9 cellular contexts compared by ENCODE assay signal in genomic region chr6:61809004-61809595, GRCh38.
DNase-seq lines count a peak whose midpoint lies in the region; ATAC-seq and TF ChIP-seq lines count a peak whose summit lies in the region.
"Had no signal": no experiment of that assay in that cellular context is flagged by ENCODE, and none has a peak within 500 bp of the region (broad histone marks: within the 10 kb centered on the region; RNA-seq: fewer than 3 reads in every experiment).

No MANE protein-coding gene starts in this region.

- no peak overlapping the region for H3K4me3 Mint-ChIP-seq in osteocyte (ENCODE audit: unreplicated experiment)
- no peak overlapping the region for H3K4me3 Mint-ChIP-seq in CD4-positive, alpha-beta T cell

- no peak overlapping the region for H3K27ac Mint-ChIP-seq in osteocyte (ENCODE audit: unreplicated experiment)
- no peak overlapping the region for H3K27ac Mint-ChIP-seq in CD4-positive, alpha-beta T cell

- H3K27ac ChIP-seq in CD4-positive, alpha-beta T cell (ENCODE audit: low read depth, low read length) = no peak overlapping the region
- H3K27ac ChIP-seq: SJSA1 had no signal

- H3K27me3 Mint-ChIP-seq in osteocyte (ENCODE audit: unreplicated experiment) = no peaks in the 10 kb centered on the region
- no peaks in the 10 kb centered on the region for H3K27me3 Mint-ChIP-seq in CD4-positive, alpha-beta T cell

- ATAC-seq in HG02642 (IDR thresholded peaks at IDR 0.05; ENCODE audit: poor library complexity, unreplicated experiment) (peak; percentile 73), HG03139 (IDR thresholded peaks at IDR 0.05; ENCODE audit: unreplicated experiment) (no peak)
- no peak for ATAC-seq in CD4-positive, alpha-beta T cell (ENCODE audit: poor library complexity)

- TF ChIP-seq CTCF in GM12872 (IDR thresholded peaks at IDR 0.05; ENCODE audit: insufficient read depth, low read depth, low read length) (peak; percentile 38; the same call in 1 of the 3 replicates), cardiac fibroblast (IDR thresholded peaks at IDR 0.05; ENCODE audit: low read depth, low read length) (peak; percentile 27), osteocyte (IDR thresholded peaks at IDR 0.05) (peak; percentile 57)
- TF ChIP-seq CTCF in CD4-positive, alpha-beta T cell (IDR thresholded peaks at IDR 0.05) = no peak

- CTCF ChIA-PET in CD4-positive, alpha-beta T cell (lab: Charles Lee) = no interaction called here

- POLR2A ChIA-PET in CD4-positive, alpha-beta T cell (lab: Charles Lee) = no interaction called here

- DNase-seq in NCI-H446 (lab: John Stamatoyannopoulos, UW) = peak; percentile 0 to 2
- DNase-seq in cardiac fibroblast (ENCODE audit: low read depth in 2 of 2) = peak; percentile 1 to 19
- no peak for DNase-seq in osteocyte (ENCODE audit: extremely low spot score, unreplicated experiment)
- DNase-seq in AG08395 (ENCODE audit: low spot score) = no peak
- DNase-seq in CD4-positive, alpha-beta T cell = no peak

- intact Hi-C loops in CD4-positive, alpha-beta T cell (cut with DNase I, micrococcal nuclease) = no loop called here

- H3K9me3 Mint-ChIP-seq in osteocyte (ENCODE audit: unreplicated experiment) = no peaks in the 10 kb centered on the region
- H3K9me3 Mint-ChIP-seq in CD4-positive, alpha-beta T cell = peaks cover 18% of the 10 kb centered on the region

- H3K4me3 ChIP-seq in cardiac fibroblast (replicated peaks in 1 of 2; ENCODE audit: low read depth in 2 of 2, low read length in 2 of 2) = no peak overlapping the region
- H3K4me3 ChIP-seq: SJSA1 had no signal

- no peaks in the 10 kb centered on the region for H3K27me3 ChIP-seq in CD4-positive, alpha-beta T cell (ENCODE audit: control insufficient read depth, insufficient read depth, low read length)
- H3K27me3 ChIP-seq: SJSA1 had no signal

- no peaks in the 10 kb centered on the region for H3K4me1 Mint-ChIP-seq in osteocyte (ENCODE audit: unreplicated experiment)
- H3K4me1 Mint-ChIP-seq in CD4-positive, alpha-beta T cell (ENCODE audit: low read depth) = no peaks in the 10 kb centered on the region

- H3K36me3 Mint-ChIP-seq in osteocyte (ENCODE audit: unreplicated experiment) = no peaks in the 10 kb centered on the region
- no peaks in the 10 kb centered on the region for H3K36me3 Mint-ChIP-seq in CD4-positive, alpha-beta T cell (ENCODE audit: low read depth)

- no peaks in the 10 kb centered on the region for H3K9me3 ChIP-seq in CD4-positive, alpha-beta T cell (ENCODE audit: control insufficient read depth, low read length)
- H3K9me3 ChIP-seq: SJSA1 had no signal

Comparison
In these comparisons a context has a peak if more than half of its experiments do, and no peak if none do; other contexts are left out.
1. DNase-seq: peak in NCI-H446 (2 of 2) and cardiac fibroblast (2 of 2); none in osteocyte (single experiment), AG08395 (single experiment) and CD4-positive, alpha-beta T cell (0 of 10).